Comparison of ENCODE assay signal across 14 cellular contexts in the genomic region with DNA sequence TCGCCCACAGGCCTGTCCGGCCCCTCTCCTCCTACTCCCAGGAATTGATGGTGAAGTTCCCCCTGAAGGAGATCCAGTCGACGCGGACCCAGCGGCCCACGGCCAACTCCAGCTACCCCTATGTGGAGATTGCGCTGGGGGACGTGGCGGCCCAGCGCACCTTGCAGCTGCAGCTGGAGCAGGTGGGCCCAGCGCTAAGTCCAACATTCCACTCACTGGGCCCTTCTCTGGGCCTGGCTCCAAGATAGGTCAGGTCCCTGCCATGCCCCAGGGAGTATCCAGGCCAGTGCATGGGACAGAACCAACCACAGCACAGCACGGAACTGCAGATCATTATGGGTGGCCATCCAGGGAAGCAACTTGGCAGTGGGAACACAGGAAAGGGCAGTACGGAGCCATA. TPM values are rescaled to one million over a fixed set of nuclear protein-coding genes. Genes with fewer than 3 reads are reported as not detected.
A peak's percentile ranks its signal among the peaks of the same experiment; 100 is the strongest.
DNase-seq lines count a peak whose midpoint lies in the region; ATAC-seq and TF ChIP-seq lines count a peak whose summit lies in the region.
"Had no signal": no experiment of that assay in that cellular context is flagged by ENCODE, and none has a peak within 500 bp of the region (broad histone marks: within the 10 kb centered on the region; RNA-seq: fewer than 3 reads in every experiment).

No MANE protein-coding gene starts in this region.

- no peaks in the 10 kb centered on the region for H4K20me1 ChIP-seq in neural progenitor cell (ENCODE audit: low read depth)
- H4K20me1 ChIP-seq: BLaER1 treated with 17β-estradiol and CSF1 and Interleukin-3, amounts not matched to agents 10 nM and 100 nM had no signal

- H3K36me3 ChIP-seq in left ventricle myocardium inferior = no peaks in the 10 kb centered on the region
- no peaks in the 10 kb centered on the region for H3K36me3 ChIP-seq in iPS-15b (ENCODE audit: control insufficient read depth, insufficient read depth, low read length)
- no peaks in the 10 kb centered on the region for H3K36me3 ChIP-seq in neural progenitor cell
- H3K36me3 ChIP-seq: BLaER1 treated with 17β-estradiol and CSF1 and Interleukin-3, amounts not matched to agents 10 nM and 100 nM had no signal

- no peaks in the 10 kb centered on the region for H3K9me3 Mint-ChIP-seq in neural progenitor cell
- H3K9me3 Mint-ChIP-seq: CD8-positive, alpha-beta memory T cell; H9 had no signal

- H3K79me2 ChIP-seq in neural progenitor cell (ENCODE audit: low read depth) = no peaks in the 10 kb centered on the region

- H3K4me1 ChIP-seq in left ventricle myocardium inferior (peaks cover 8% of the 10 kb centered on the region), iPS-15b (ENCODE audit: control insufficient read depth, insufficient read depth, low read length) (no peaks in the 10 kb centered on the region), neural progenitor cell (peaks cover 15% of the 10 kb centered on the region)

- no peaks in the 10 kb centered on the region for H3K9me3 ChIP-seq in left ventricle myocardium inferior (replicated peaks)
- H3K9me3 ChIP-seq in iPS-15b (ENCODE audit: control insufficient read depth, insufficient read depth, low read length) = no peaks in the 10 kb centered on the region
- H3K9me3 ChIP-seq in neural progenitor cell (ENCODE audit: low read depth) = no peaks in the 10 kb centered on the region
- H3K9me3 ChIP-seq: BLaER1 treated with 17β-estradiol and CSF1 and Interleukin-3, amounts not matched to agents 10 nM and 100 nM had no signal

- H3K27me3 Mint-ChIP-seq in neural progenitor cell (ENCODE audit: insufficient read depth, low read depth) = peaks cover 7% of the 10 kb centered on the region
- H3K27me3 Mint-ChIP-seq: B cell; CD8-positive, alpha-beta memory T cell had no signal

- no peak overlapping the region for H3K27ac ChIP-seq in left ventricle myocardium inferior (replicated peaks)
- H3K27ac ChIP-seq in neural progenitor cell = no peak overlapping the region
- H3K27ac ChIP-seq: BLaER1 treated with 17β-estradiol and CSF1 and Interleukin-3, amounts not matched to agents 10 nM and 100 nM had no signal

- H3K9ac ChIP-seq in iPS-15b (ENCODE audit: low read depth, low read length) = peak overlapping the region; percentile 37
- H3K9ac ChIP-seq in neural progenitor cell = no peak overlapping the region
- H3K9ac ChIP-seq: BLaER1 treated with 17β-estradiol and CSF1 and Interleukin-3, amounts not matched to agents 10 nM and 100 nM had no signal

- POLR2A ChIA-PET in GM10248 (lab: Yijun Ruan, JAX) = no interaction called here

- H3K4me3 Mint-ChIP-seq in neural progenitor cell = no peak overlapping the region
- H3K4me3 Mint-ChIP-seq: B cell; CD8-positive, alpha-beta memory T cell had no signal

- H3K27ac Mint-ChIP-seq in neural progenitor cell = peak overlapping the region; percentile 47
- H3K27ac Mint-ChIP-seq: B cell had no signal

- H3F3A ChIP-seq in neural progenitor cell (ENCODE audit: low read depth) = peaks cover 14% of the 10 kb centered on the region

- peak; percentile 18 for DNase-seq in left ventricle myocardium superior
- DNase-seq in left ventricle myocardium inferior = no peak
- no peak for DNase-seq in neural progenitor cell (ENCODE audit: low spot score)
- no peak for DNase-seq in GM10248 (ENCODE audit: extremely low spot score)
- no peak for DNase-seq in foreskin fibroblast
- DNase-seq: CD8-positive, alpha-beta memory T cell; COR-L47; DMS53; DND-41; EL; H9 had no signal

- no peak for ATAC-seq in left ventricle myocardium superior

- no peak for TF ChIP-seq CTCF in left ventricle myocardium inferior (IDR thresholded peaks at IDR 0.05; ENCODE audit: borderline replicate concordance)
- TF ChIP-seq CTCF in neural progenitor cell (IDR thresholded peaks at IDR 0.05) = no peak
- no peak for TF ChIP-seq CTCF in GM10248 (IDR thresholded peaks at IDR 0.05; ENCODE audit: control extremely low read depth, extremely low read depth, low read depth, missing control alignments)
- no peak for TF ChIP-seq CTCF in foreskin fibroblast (IDR thresholded peaks at IDR 0.05; ENCODE audit: low read depth, low read length)

- peaks cover 28% of the 10 kb centered on the region for H3K4me1 Mint-ChIP-seq in neural progenitor cell
- H3K4me1 Mint-ChIP-seq: CD8-positive, alpha-beta memory T cell had no signal

- H3K36me3 Mint-ChIP-seq in neural progenitor cell = no peaks in the 10 kb centered on the region
- H3K36me3 Mint-ChIP-seq: CD8-positive, alpha-beta memory T cell had no signal

- H3K4me3 ChIP-seq in left ventricle myocardium inferior = no peak overlapping the region
- H3K4me3 ChIP-seq in iPS-15b (ENCODE audit: low read depth, low read length) = no peak overlapping the region
- no peak overlapping the region for H3K4me3 ChIP-seq in neural progenitor cell
- H3K4me3 ChIP-seq in foreskin fibroblast (ENCODE audit: low read depth in 1 of 2, low read length in 2 of 2) = no peak overlapping the region
- H3K4me3 ChIP-seq: BLaER1 treated with 17β-estradiol and CSF1 and Interleukin-3, amounts not matched to agents 10 nM and 100 nM had no signal

- H3K4me2 ChIP-seq in neural progenitor cell = no peak overlapping the region

- no peak overlapping the region for H2AFZ ChIP-seq in neural progenitor cell (replicated peaks)

- H3K27me3 ChIP-seq in left ventricle myocardium inferior (ENCODE audit: low read depth) = no peaks in the 10 kb centered on the region
- H3K27me3 ChIP-seq in iPS-15b (ENCODE audit: control insufficient read depth, insufficient read depth, low read length) = no peaks in the 10 kb centered on the region
- H3K27me3 ChIP-seq in neural progenitor cell = no peaks in the 10 kb centered on the region
- H3K27me3 ChIP-seq: BLaER1 treated with 17β-estradiol and CSF1 and Interleukin-3, amounts not matched to agents 10 nM and 100 nM had no signal

- intact Hi-C loops in left ventricle myocardium superior (cut with micrococcal nuclease) = no loop called here
- intact Hi-C loops in left ventricle myocardium inferior (cut with micrococcal nuclease) = no loop called here

- CTCF ChIA-PET in GM10248 (lab: Yijun Ruan, JAX) = no interaction called here

RNA-seq across cellular contexts. Expression of a gene that starts 9.9 kb away (rescaled TPM):
- total RNA-seq in left ventricle myocardium superior (197 TPM), left ventricle myocardium inferior (179 TPM), neural progenitor cell (ENCODE audit: low replicate concordance) (78.8 and 98.2 TPM in 2 replicates)

RNA-seq across cellular contexts. Expression of a gene that starts 51.7 kb away (rescaled TPM):
- total RNA-seq in left ventricle myocardium superior (9.0 TPM), left ventricle myocardium inferior (8.8 TPM), neural progenitor cell (ENCODE audit: low replicate concordance) (70.5 and 190 TPM in 2 replicates)
